In genomic region chr2:147703171-147703570, GRCh38 we compare ENCODE assay signal across 38 cellular contexts.
"Had no signal": no experiment of that assay in that cellular context is flagged by ENCODE, and none has a peak within 500 bp of the region (broad histone marks: within the 10 kb centered on the region; RNA-seq: fewer than 3 reads in every experiment).

No MANE protein-coding gene starts in this region.

- H3K27me3 ChIP-seq: adrenal gland, ascending aorta, cardiac muscle cell had no signal

- H3K4me3 Mint-ChIP-seq: activated B cell treated with CpG ODN at 0.5 μM for 24 hours; activated CD4-positive, alpha-beta memory T cell treated with anti-CD3 and anti-CD28 coated beads for 36 hours; activated CD4-positive, alpha-beta T cell treated with anti-CD3 and anti-CD28 coated beads, Interleukin-2, amount 10 ng/mL, durations not matched to agents 24 days and 14 days; activated CD8-positive, alpha-beta T cell treated with anti-CD3 and anti-CD28 coated beads for 36 hours; activated naive CD4-positive, alpha-beta T cell treated with anti-CD3 and anti-CD28 coated beads for 36 hours; activated naive CD8-positive, alpha-beta T cell treated with anti-CD3 and anti-CD28 coated beads for 36 hours; activated T-cell treated with anti-CD3 and anti-CD28 coated beads, Interleukin-2, amount 50 U/mL, for 4 hours; activated T-cell treated with anti-CD3 and anti-CD28 coated beads, Interleukin-2, amount 50 U/mL, for 72 hours; activated T-helper 1 cell treated with anti-CD3 and anti-CD28 coated beads, Interleukin-12 subunit alpha, Interleukin-12 subunit beta, Interleukin-2, Interleukin-4 antibody, amounts not matched to agents 30 ng/mL and 10 ng/mL and 1 ng/mL, durations not matched to agents 14 hours and 24 hours and 36 hours; activated T-helper 17 cell treated with anti-CD3 and anti-CD28 coated beads, Interleukin-2, amount 50 U/mL, for 72 hours; brain; central memory CD8-positive, alpha-beta T cell; T-helper 1 cell treated with Interleukin-12 subunit alpha and Interleukin-12 subunit beta and Interleukin-4 antibody, amounts not matched to agents 30 μg/mL and 1 μg/mL, for 36 hours; T-helper 2 cell treated with Interferon-gamma antibody and Interleukin-4, amounts not matched to agents 5 μg/mL and 100 μg/mL, for 36 hours had no signal

- H3K4me1 ChIP-seq: adrenal gland, ascending aorta had no signal

- H3K36me3 ChIP-seq: adrenal gland, ascending aorta, cardiac muscle cell had no signal

- DNase-seq: activated B cell treated with CpG ODN at 0.5 μM for 24 hours; activated CD4-positive, alpha-beta memory T cell treated with anti-CD3 and anti-CD28 coated beads for 36 hours; activated CD4-positive, alpha-beta T cell treated with anti-CD3 and anti-CD28 coated beads for 4 hours; activated CD4-positive, alpha-beta T cell treated with anti-CD3 and anti-CD28 coated beads, Interleukin-2, amount 10 ng/mL, durations not matched to agents 24 days and 14 days; activated CD4-positive, alpha-beta T cell treated with anti-CD3 and anti-CD28 coated beads, Interleukin-2, amount 50 U/mL, for 1 hour; activated CD4-positive, alpha-beta T cell treated with anti-CD3 and anti-CD28 coated beads, Interleukin-2, amount 50 U/mL, for 4 hours; activated CD4-positive, CD25-positive, alpha-beta regulatory T cell treated with anti-CD3 and anti-CD28 coated beads, Interleukin-2, amount 50 U/mL, for 72 hours; activated CD8-positive, alpha-beta memory T cell treated with anti-CD3 and anti-CD28 coated beads, Interleukin-2, amount 50 U/mL, for 4 hours; activated CD8-positive, alpha-beta T cell treated with anti-CD3 and anti-CD28 coated beads for 36 hours; activated effector memory CD4-positive, alpha-beta T cell treated with anti-CD3 and anti-CD28 coated beads, Interleukin-2, amount 50 U/mL, for 16 hours; activated gamma-delta T cell treated with Interleukin-2 at 50 U/mL for 16 hours; activated naive CD4-positive, alpha-beta T cell; activated naive CD4-positive, alpha-beta T cell treated with anti-CD3 and anti-CD28 coated beads for 36 hours; activated naive CD4-positive, alpha-beta T cell treated with anti-CD3 and anti-CD28 coated beads, Interleukin-2, amount 50 U/mL, for 16 hours; activated naive CD8-positive, alpha-beta T cell treated with anti-CD3 and anti-CD28 coated beads for 36 hours; activated T-cell treated with anti-CD3 and anti-CD28 coated beads for 4 hours; activated T-cell treated with anti-CD3 and anti-CD28 coated beads, Interleukin-2, amount 50 U/mL, for 1 hour; activated T-cell treated with anti-CD3 and anti-CD28 coated beads, Interleukin-2, amount 50 U/mL, for 4 hours; activated T-cell treated with anti-CD3 and anti-CD28 coated beads, Interleukin-2, amount 50 U/mL, for 72 hours; adrenal gland; amniotic stem cell; anterior cingulate cortex; caudate nucleus; cerebellar nuclear complex; T-helper 1 cell; T-helper 2 cell; T-helper 9 cell had no signal

- H3K9me3 ChIP-seq: adrenal gland, ascending aorta had no signal

- H3K27me3 Mint-ChIP-seq: activated B cell treated with CpG ODN at 0.5 μM for 24 hours; activated CD4-positive, alpha-beta memory T cell treated with anti-CD3 and anti-CD28 coated beads for 36 hours; activated CD8-positive, alpha-beta T cell treated with anti-CD3 and anti-CD28 coated beads for 36 hours; activated naive CD8-positive, alpha-beta T cell treated with anti-CD3 and anti-CD28 coated beads for 36 hours; central memory CD8-positive, alpha-beta T cell had no signal

- H3K4me1 Mint-ChIP-seq: activated B cell treated with CpG ODN at 0.5 μM for 24 hours; activated CD4-positive, alpha-beta T cell treated with anti-CD3 and anti-CD28 coated beads, Interleukin-2, amount 10 ng/mL, durations not matched to agents 24 days and 14 days; activated naive CD8-positive, alpha-beta T cell treated with anti-CD3 and anti-CD28 coated beads for 36 hours; activated T-helper 17 cell treated with anti-CD3 and anti-CD28 coated beads, Interleukin-2, amount 50 U/mL, for 72 hours; brain; central memory CD8-positive, alpha-beta T cell had no signal

- H3K4me3 ChIP-seq: adrenal gland, ascending aorta, cardiac muscle cell had no signal

- H3K27ac Mint-ChIP-seq: activated B cell treated with CpG ODN at 0.5 μM for 24 hours; activated CD4-positive, alpha-beta memory T cell treated with anti-CD3 and anti-CD28 coated beads for 36 hours; activated CD4-positive, alpha-beta T cell treated with anti-CD3 and anti-CD28 coated beads, Interleukin-2, amount 10 ng/mL, durations not matched to agents 24 days and 14 days; activated CD8-positive, alpha-beta T cell treated with anti-CD3 and anti-CD28 coated beads for 36 hours; activated naive CD4-positive, alpha-beta T cell treated with anti-CD3 and anti-CD28 coated beads for 36 hours; activated naive CD4-positive, alpha-beta T cell treated with anti-CD3 and anti-CD28 coated beads, Interleukin-2, amount 50 U/mL, for 72 hours; activated naive CD8-positive, alpha-beta T cell treated with anti-CD3 and anti-CD28 coated beads for 36 hours; activated T-cell treated with anti-CD3 and anti-CD28 coated beads, Interleukin-2, amount 50 U/mL, for 72 hours; activated T-helper 1 cell treated with anti-CD3 and anti-CD28 coated beads, Interleukin-12 subunit alpha, Interleukin-12 subunit beta, Interleukin-2, Interleukin-4 antibody, amounts not matched to agents 30 ng/mL and 10 ng/mL and 1 ng/mL, durations not matched to agents 14 hours and 24 hours and 36 hours; activated T-helper 17 cell treated with anti-CD3 and anti-CD28 coated beads, Interleukin-2, amount 50 U/mL, for 72 hours; brain; T-helper 1 cell treated with Interleukin-12 subunit alpha and Interleukin-12 subunit beta and Interleukin-4 antibody, amounts not matched to agents 30 μg/mL and 1 μg/mL, for 36 hours; T-helper 2 cell treated with Interferon-gamma antibody and Interleukin-4, amounts not matched to agents 5 μg/mL and 100 μg/mL, for 36 hours had no signal

- H3K27ac ChIP-seq: adrenal gland, ascending aorta, cardiac muscle cell, VCaP had no signal

- FAIRE-seq: TTC549 had no signal

- H3K9me3 Mint-ChIP-seq: activated B cell treated with CpG ODN at 0.5 μM for 24 hours had no signal

- H3K36me3 Mint-ChIP-seq: brain had no signal
